ENCODE assay signal across 28 cellular contexts in genomic region chr5:95837492-95837891, GRCh38. TPM values are rescaled to one million over a fixed set of nuclear protein-coding genes. Genes with fewer than 3 reads are reported as not detected.
DNase-seq lines count a peak whose midpoint lies in the region; ATAC-seq and TF ChIP-seq lines count a peak whose summit lies in the region.
"Had no signal": no experiment of that assay in that cellular context is flagged by ENCODE, and none has a peak within 500 bp of the region (broad histone marks: within the 10 kb centered on the region; RNA-seq: fewer than 3 reads in every experiment).

No MANE protein-coding gene starts in this region.

- H3K27ac Mint-ChIP-seq in memory B cell: peak overlapping the region; percentile 13
- H3K27ac Mint-ChIP-seq: activated T-helper 2 cell treated with anti-CD3 and anti-CD28 coated beads, Interferon-gamma antibody, Interleukin-2, Interleukin-4, amounts not matched to agents 10 μg/mL and 5 μg/mL and 100 μg/mL, durations not matched to agents 14 hours and 24 hours and 36 hours; endodermal cell; mesothelial cell of epicardium had no signal

- no peaks in the 10 kb centered on the region for H3K27me3 Mint-ChIP-seq in memory B cell
- H3K27me3 Mint-ChIP-seq: activated naive CD4-positive, alpha-beta T cell treated with anti-CD3 and anti-CD28 coated beads, Interleukin-2, amount 50 U/mL, for 24 hours had no signal

- TF ChIP-seq EP300 in suprapubic skin (IDR thresholded peaks at IDR 0.05): no peak

- H3K9me3 ChIP-seq in right atrium auricular region: no peaks in the 10 kb centered on the region
- H3K9me3 ChIP-seq in suprapubic skin: no peaks in the 10 kb centered on the region
- H3K9me3 ChIP-seq: ascending aorta, BLaER1, Peyer's patch, prostate gland, upper lobe of left lung had no signal

- H3K4me1 ChIP-seq in right atrium auricular region (peaks cover 0 to 24% of the 10 kb centered on the region in 2 donors), suprapubic skin (peaks cover 53% of the 10 kb centered on the region)
- H3K4me1 ChIP-seq: prostate gland had no signal

- no peaks in the 10 kb centered on the region for H3K9me3 Mint-ChIP-seq in memory B cell
- H3K9me3 Mint-ChIP-seq: activated naive CD4-positive, alpha-beta T cell treated with anti-CD3 and anti-CD28 coated beads, Interleukin-2, amount 50 U/mL, for 24 hours; activated T-helper 2 cell treated with anti-CD3 and anti-CD28 coated beads, Interferon-gamma antibody, Interleukin-2, Interleukin-4, amounts not matched to agents 10 μg/mL and 5 μg/mL and 100 μg/mL, durations not matched to agents 14 hours and 24 hours and 36 hours; endodermal cell; mesothelial cell of epicardium had no signal

- H3K36me3 ChIP-seq in right atrium auricular region (no peaks in the 10 kb centered on the region), suprapubic skin (no peaks in the 10 kb centered on the region)
- H3K36me3 ChIP-seq: ascending aorta, BLaER1, cardiac muscle cell, Peyer's patch, prostate gland, upper lobe of left lung had no signal

- no peak for TF ChIP-seq POLR2A in suprapubic skin (IDR thresholded peaks at IDR 0.05)

- peaks cover 32% of the 10 kb centered on the region for H3K4me1 Mint-ChIP-seq in memory B cell

- H3K36me3 Mint-ChIP-seq in memory B cell: no peaks in the 10 kb centered on the region
- H3K36me3 Mint-ChIP-seq: activated naive CD4-positive, alpha-beta T cell treated with anti-CD3 and anti-CD28 coated beads, Interleukin-2, amount 50 U/mL, for 24 hours; mesothelial cell of epicardium had no signal

- intact Hi-C loops in left cardiac atrium (cut with DNase I): no loop called here

- no peak overlapping the region for H3K4me3 Mint-ChIP-seq in memory B cell
- H3K4me3 Mint-ChIP-seq: endodermal cell, mesothelial cell of epicardium had no signal

- 91% methylated on average over 5 of the region's 5 CpGs for WGBS in suprapubic skin

- DNase-seq in right atrium auricular region (ENCODE audit: low spot score): peak; percentile 52
- DNase-seq in left cardiac atrium: no peak
- DNase-seq in activated CD8-positive, alpha-beta memory T cell treated with anti-CD3 and anti-CD28 coated beads, Interleukin-2, amount 50 U/mL, for 48 hours: peak; percentile 44
- no peak for DNase-seq in memory B cell (ENCODE audit: low spot score in 2 of 2)
- DNase-seq in suprapubic skin (ENCODE audit: low spot score in 2 of 2): no peak
- no peak for DNase-seq in kidney glomerular epithelial cell (lab: John Stamatoyannopoulos, UW)
- DNase-seq: DMS79 treated with DMSO at 0.1 percent for 48 hours; GF-D8; IMR-90; NCI-H446 treated with DMSO at 0.1 percent for 48 hours; NCI-H774; Peyer's patch; SHP77; stimulated activated CD4-positive, alpha-beta T cell treated with anti-CD3 and anti-CD28 coated beads, Interleukin-15, amount 100 ng/mL, for 24 hours; stimulated activated CD4-positive, alpha-beta T cell treated with anti-CD3 and anti-CD28 coated beads, Interleukin-4, amount 100 ng/mL, for 4 hours; upper lobe of left lung had no signal

- H3K27ac ChIP-seq in right atrium auricular region (peak overlapping the region; percentile 92 to 95), suprapubic skin (peak overlapping the region; percentile 69)
- H3K27ac ChIP-seq: BLaER1, cardiac muscle cell, Peyer's patch, prostate gland had no signal

- ATAC-seq in left cardiac atrium: no peak
- ATAC-seq in memory B cell (ENCODE audit: low read depth): no peak
- ATAC-seq in GM18868 (IDR thresholded peaks at IDR 0.05; ENCODE audit: unreplicated experiment): no peak
- no peak for ATAC-seq in GM19328 (IDR thresholded peaks at IDR 0.05; ENCODE audit: unreplicated experiment)
- ATAC-seq: esophagus mucosa had no signal

- no peak for TF ChIP-seq CTCF in right atrium auricular region (IDR thresholded peaks at IDR 0.05)
- TF ChIP-seq CTCF in suprapubic skin (IDR thresholded peaks at IDR 0.05): no peak

- H3K4me3 ChIP-seq in right atrium auricular region (no peak overlapping the region), suprapubic skin (no peak overlapping the region)
- H3K4me3 ChIP-seq: ascending aorta, BLaER1, cardiac muscle cell, GM23248, Peyer's patch, prostate gland, upper lobe of left lung had no signal

- H3K27me3 ChIP-seq in right atrium auricular region: no peaks in the 10 kb centered on the region
- H3K27me3 ChIP-seq in suprapubic skin: no peaks in the 10 kb centered on the region
- H3K27me3 ChIP-seq: ascending aorta, BLaER1, cardiac muscle cell, Peyer's patch, upper lobe of left lung had no signal

RNA-seq across cellular contexts. Expression of gene GLRX, which starts 15.0 kb away (rescaled TPM):
- 100 to 1,000 TPM; 151 to 173 TPM for total RNA-seq in right atrium auricular region
- total RNA-seq in left cardiac atrium: 10 to 100 TPM; 73.1 to 76.0 TPM
- 100 to 1,000 TPM in 2 of 4 donors, 10 to 100 TPM in 2; 30.9 to 151 (median 80.0) TPM for total RNA-seq in suprapubic skin

Comparison
In these comparisons a context has a peak if more than half of its experiments do, and no peak if none do; other contexts are left out.
1. DNase-seq: peak in right atrium auricular region (single experiment) and activated CD8-positive, alpha-beta memory T cell treated with anti-CD3 and anti-CD28 coated beads, Interleukin-2, amount 50 U/mL, for 48 hours (single experiment); none in left cardiac atrium (single experiment), memory B cell (0 of 2), suprapubic skin (0 of 2) and kidney glomerular epithelial cell (single experiment).